ENCODE assay signal across 9 cellular contexts in the genomic region with DNA sequence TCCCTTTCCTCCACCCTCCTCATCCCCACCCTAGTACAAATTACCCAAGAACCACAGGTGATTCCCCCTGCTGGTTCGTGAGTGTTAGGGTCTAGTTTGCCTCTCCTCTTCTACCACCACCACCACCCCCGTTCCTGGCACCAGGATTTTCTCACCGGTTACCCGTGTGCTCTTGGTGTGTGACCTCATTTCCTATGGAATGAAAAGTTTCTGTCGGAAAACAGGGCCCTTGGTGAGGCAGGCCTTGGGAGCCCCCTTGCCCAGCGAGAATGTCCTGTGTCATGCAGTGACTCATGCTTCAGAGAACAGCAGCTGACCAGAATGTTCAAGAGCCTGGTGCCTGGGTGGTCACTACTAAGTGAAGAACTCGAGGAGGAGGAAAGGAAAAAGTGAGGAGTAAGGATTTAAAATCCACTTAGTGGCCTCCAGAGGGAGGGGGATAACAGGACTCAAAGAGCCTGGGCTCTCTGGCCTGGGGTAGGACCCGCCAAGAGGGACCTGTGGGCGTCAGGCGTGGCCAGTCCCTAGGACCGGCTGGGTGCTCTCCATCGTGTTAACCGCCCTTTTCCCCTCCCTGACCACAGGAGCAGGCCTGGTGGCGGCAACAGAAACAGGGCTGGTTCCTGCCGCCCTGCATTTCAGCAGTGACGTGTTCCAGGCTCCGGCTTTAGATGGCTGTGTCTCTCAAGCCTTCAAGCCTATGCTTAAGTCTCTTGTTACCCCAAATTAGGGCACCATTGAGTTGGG. TPM values are rescaled to one million over a fixed set of nuclear protein-coding genes. Genes with fewer than 3 reads are reported as not detected.
A peak's percentile ranks its signal among the peaks of the same experiment; 100 is the strongest.
DNase-seq lines count a peak whose midpoint lies in the region; ATAC-seq, FAIRE-seq and TF ChIP-seq lines count a peak whose summit lies in the region.
"Had no signal": no experiment of that assay in that cellular context is flagged by ENCODE, and none has a peak within 500 bp of the region (broad histone marks: within the 10 kb centered on the region; RNA-seq: fewer than 3 reads in every experiment).

No MANE protein-coding gene starts in this region.

- POLR2A ChIA-PET in IMR-90 (lab: Charles Lee; ENCODE audit: unreplicated experiment) = no interaction called here

- H3K4me1 ChIP-seq in IMR-90 (ENCODE audit: control insufficient read depth, insufficient read depth, low read length) = peaks cover 18% of the 10 kb centered on the region

- peaks cover 17 to 27% of the 10 kb centered on the region in 2 experiments; a peak in 3 of 4 replicates for H3K79me1 ChIP-seq in IMR-90 (ENCODE audit: low read depth in 1 of 2, low read length in 2 of 2)

- H3K9me3 ChIP-seq in IMR-90 (ENCODE audit: control insufficient read depth, insufficient read depth, low read length) = no peaks in the 10 kb centered on the region

- H2AK5ac ChIP-seq in IMR-90 (ENCODE audit: low read depth, low read length) = peak overlapping the region; percentile 82

- H2AFZ ChIP-seq in IMR-90 (replicated peaks; ENCODE audit: low read length, poor library complexity) = peak overlapping the region; percentile 90

- H2BK120ac ChIP-seq in IMR-90 (ENCODE audit: low read depth, low read length) = peak overlapping the region; percentile 91

- ATAC-seq in IMR-90 (ENCODE audit: low read depth) (peak; percentile 83), HG03045 (IDR thresholded peaks at IDR 0.05; ENCODE audit: unreplicated experiment) (no peak), GM19452 (IDR thresholded peaks at IDR 0.05; ENCODE audit: unreplicated experiment) (no peak), GM21619 (IDR thresholded peaks at IDR 0.05; ENCODE audit: unreplicated experiment) (no peak)

- H3K9ac ChIP-seq in IMR-90 (ENCODE audit: low read depth, low read length) = peak overlapping the region; percentile 31

- peak overlapping the region; percentile 81 for H3K14ac ChIP-seq in IMR-90 (replicated peaks; ENCODE audit: low read depth, low read length)

- H4K8ac ChIP-seq in IMR-90 (ENCODE audit: low read depth in 2 of 2, low read length in 2 of 2) = peak overlapping the region; percentile 74 to 90

- CTCF ChIA-PET in IMR-90 (lab: Yijun Ruan, JAX) = interaction anchor here (2.1 kb wide), 1 partner anchor 9 kb away, joined by 14 read pairs; no protein-coding TSS in a partner anchor

- peak overlapping the region; percentile 83 for H4K5ac ChIP-seq in IMR-90 (ENCODE audit: low read depth, low read length)

- peak overlapping the region; percentile 38 for H3K27ac Mint-ChIP-seq in stimulated activated naive CD8-positive, alpha-beta T cell treated with anti-CD3 and anti-CD28 coated beads, Interleukin-15, Interleukin-2, amounts not matched to agents 100 ng/mL and 50 ng/mL, for 24 hours
- H3K27ac Mint-ChIP-seq: activated naive CD4-positive, alpha-beta T cell treated with anti-CD3 and anti-CD28 coated beads, Interleukin-2, amount 50 U/mL, for 72 hours had no signal

- BruUV-seq in IMR-90 (replicated peaks; lab: Mats Ljungman, UMichigan) = no TSS peak

- H2AK9ac ChIP-seq in IMR-90 (replicated peaks; ENCODE audit: low read depth, low read length, poor library complexity) = peak overlapping the region; percentile 91

- no peaks in the 10 kb centered on the region for H3K36me3 Mint-ChIP-seq in stimulated activated naive CD8-positive, alpha-beta T cell treated with anti-CD3 and anti-CD28 coated beads, Interleukin-15, Interleukin-2, amounts not matched to agents 100 ng/mL and 50 ng/mL, for 24 hours (ENCODE audit: low read depth)

- peaks cover 16% of the 10 kb centered on the region for H3K9me1 ChIP-seq in IMR-90 (ENCODE audit: insufficient read depth, low read length)

- 22% methylated on average over 5 of the region's 17 CpGs; no CpG with 5 or more reads in 1 of the 2 experiments for WGBS in IMR-90 (ENCODE audit: extremely low coverage in 2 of 2, insufficient read length in 1 of 2), 2 experiments

- peak overlapping the region; percentile 87 for H3K27ac ChIP-seq in IMR-90 (ENCODE audit: insufficient read depth, low read length)

- peak overlapping the region; percentile 75 for H3K23ac ChIP-seq in IMR-90 (ENCODE audit: low read depth, low read length)

- no peaks in the 10 kb centered on the region for H3K27me3 ChIP-seq in IMR-90 (ENCODE audit: control insufficient read depth, insufficient read depth, low read length)
- H3K27me3 ChIP-seq in kidney epithelial cell (ENCODE audit: control insufficient read depth, insufficient read depth, low read length) = no peaks in the 10 kb centered on the region

- peak overlapping the region; percentile 10; the same call in 1 of the 2 replicates for H3K4me3 ChIP-seq in IMR-90 (ENCODE audit: insufficient read depth, low read depth, low read length)
- peak overlapping the region in 1 of 2 donors; percentile 32 for H3K4me3 ChIP-seq in cardiac fibroblast (replicated peaks in 1 of 2; ENCODE audit: low read depth in 2 of 2, low read length in 2 of 2)
- peak overlapping the region; percentile 11 for H3K4me3 ChIP-seq in kidney epithelial cell (ENCODE audit: low read depth, low read length)

- TF ChIP-seq CTCF in IMR-90 (conservative IDR thresholded peaks at IDR 0.05; ENCODE audit: low read depth, low read length) = peak; percentile 13; the same call in 1 of the 2 replicates
- no peak for TF ChIP-seq CTCF in cardiac fibroblast (IDR thresholded peaks at IDR 0.05; ENCODE audit: low read depth, low read length)
- no peak for TF ChIP-seq CTCF in kidney epithelial cell (IDR thresholded peaks at IDR 0.05; ENCODE audit: insufficient read depth, low read length, poor library complexity, severe bottlenecking)

- peak overlapping the region; percentile 66 for H3K4me2 ChIP-seq in IMR-90 (ENCODE audit: low read depth, low read length)

- peak overlapping the region; percentile 58 for H3K4me3 Mint-ChIP-seq in stimulated activated naive CD8-positive, alpha-beta T cell treated with anti-CD3 and anti-CD28 coated beads, Interleukin-15, Interleukin-2, amounts not matched to agents 100 ng/mL and 50 ng/mL, for 24 hours

- H3K36me3 ChIP-seq in IMR-90 (ENCODE audit: control insufficient read depth, insufficient read depth, low read length) = no peaks in the 10 kb centered on the region
- no peaks in the 10 kb centered on the region for H3K36me3 ChIP-seq in kidney epithelial cell (ENCODE audit: control insufficient read depth, insufficient read depth, low read length)

- dilution Hi-C loops in IMR-90 (cut with HindIII; ENCODE audit: low sequenced_read_pairs, unreplicated experiment) = no loop called here

- peak overlapping the region; percentile 90 for H3K4ac ChIP-seq in IMR-90 (ENCODE audit: low read depth, low read length)

- peak overlapping the region; percentile 90 for H2BK5ac ChIP-seq in IMR-90 (ENCODE audit: low read depth, low read length, poor library complexity, severe bottlenecking)

- H4K91ac ChIP-seq in IMR-90 (ENCODE audit: insufficient read depth, low read depth, low read length) = peak overlapping the region; percentile 93

- in situ Hi-C loops in IMR-90 (cut with MboI; ENCODE audit: low sequenced_read_pairs) = loop anchor here (10.0 kb wide), 1 partner anchor 427 kb away; no protein-coding TSS in a partner anchor

- peaks cover 15% of the 10 kb centered on the region for H3K4me1 Mint-ChIP-seq in stimulated activated naive CD8-positive, alpha-beta T cell treated with anti-CD3 and anti-CD28 coated beads, Interleukin-15, Interleukin-2, amounts not matched to agents 100 ng/mL and 50 ng/mL, for 24 hours (ENCODE audit: low read depth)

- H4K20me1 ChIP-seq in IMR-90 (ENCODE audit: insufficient read depth, low read length) = no peaks in the 10 kb centered on the region

- H3K9me3 Mint-ChIP-seq in stimulated activated naive CD8-positive, alpha-beta T cell treated with anti-CD3 and anti-CD28 coated beads, Interleukin-15, Interleukin-2, amounts not matched to agents 100 ng/mL and 50 ng/mL, for 24 hours = no peaks in the 10 kb centered on the region
- H3K9me3 Mint-ChIP-seq: activated naive CD4-positive, alpha-beta T cell treated with anti-CD3 and anti-CD28 coated beads, Interleukin-2, amount 50 U/mL, for 72 hours had no signal

- peak overlapping the region; percentile 78 for H3K18ac ChIP-seq in IMR-90 (ENCODE audit: low read depth, low read length)

- peak overlapping the region; percentile 89 for H2BK20ac ChIP-seq in IMR-90 (ENCODE audit: low read depth, low read length)

- peak; percentile 87 for FAIRE-seq in A204.1 (lab: Jason Lieb, UNC)

- TF ChIP-seq RAD21 in IMR-90 (IDR thresholded peaks at IDR 0.05; ENCODE audit: low read length) = peak; percentile 26; the same call in 1 of the 2 replicates

- peak overlapping the region; percentile 75 for H3K56ac ChIP-seq in IMR-90 (ENCODE audit: extremely low read depth, insufficient read depth, low read length)

- DNase-seq in IMR-90 (peak; percentile 98), cardiac fibroblast (ENCODE audit: low read depth in 2 of 2) (peak; percentile 92 to 97), kidney epithelial cell (ENCODE audit: low read depth) (peak; percentile 99)

- intact Hi-C loops in IMR-90 (cut with micrococcal nuclease) = loop anchor here (5.0 kb wide), 1 partner anchor 129 kb away; no protein-coding TSS in a partner anchor

- TF ChIP-seq POLR2A in IMR-90 (IDR thresholded peaks at IDR 0.05; ENCODE audit: low read depth, low read length) = peak; percentile 74; the same call in 1 of the 2 replicates

- peaks cover 58% of the 10 kb centered on the region for H3K27me3 Mint-ChIP-seq in stimulated activated naive CD8-positive, alpha-beta T cell treated with anti-CD3 and anti-CD28 coated beads, Interleukin-15, Interleukin-2, amounts not matched to agents 100 ng/mL and 50 ng/mL, for 24 hours

- H2BK15ac ChIP-seq in IMR-90 (ENCODE audit: low read depth, low read length) = peak overlapping the region; percentile 89

TF ChIP-seq in IMR-90, 13 proteins besides CTCF, POLR2A, EP300 and RAD21 (continues in another document):
- TF ChIP-seq CHD1 (IDR thresholded peaks at IDR 0.05; ENCODE audit: low read depth, low read length) = peak; percentile 59; the same call in 1 of the 2 replicates
- peak; percentile 67; the same call in 1 of the 2 replicates for TF ChIP-seq BHLHE40 (IDR thresholded peaks at IDR 0.05; ENCODE audit: low read depth, low read length)
- TF ChIP-seq RFX5 (IDR thresholded peaks at IDR 0.05; ENCODE audit: low read depth, low read length) = no peak
- TF ChIP-seq MXI1 (IDR thresholded peaks at IDR 0.05; ENCODE audit: borderline replicate concordance, low read depth, low read length) = no peak
- TF ChIP-seq NFE2L2 (IDR thresholded peaks at IDR 0.05; ENCODE audit: low read depth, low read length) = peak; percentile 92
- TF ChIP-seq MAZ (IDR thresholded peaks at IDR 0.05; ENCODE audit: borderline replicate concordance, low read depth, low read length) = peak; percentile 75; the same call in 1 of the 2 replicates

RNA-seq across cellular contexts. Expression of a gene that starts 30.2 kb away (rescaled TPM):
- total RNA-seq in IMR-90 (2012; rRNA removed) (not detected in 2 replicates), kidney epithelial cell (not detected in 2 replicates)
- polyA plus RNA-seq in IMR-90 (2012; rRNA removed) = not detected in 2 replicates
- not detected in 2 replicates for polyA plus RNA-seq in IMR-90 (2012; cell fraction: cytosol; rRNA removed)
- not detected in 2 replicates for polyA plus RNA-seq in IMR-90 (2012; cell fraction: nucleus; rRNA removed; ENCODE audit: low replicate concordance)
- total RNA-seq: activated naive CD4-positive, alpha-beta T cell treated with anti-CD3 and anti-CD28 coated beads, Interleukin-2, amount 50 U/mL, for 72 hours had no signal

RNA-seq across cellular contexts. Expression of a gene that starts 41.4 kb away (rescaled TPM):
- total RNA-seq in IMR-90 (2012; rRNA removed) = 2.5 and 2.9 TPM in 2 replicates
- polyA plus RNA-seq in IMR-90 (2012; rRNA removed) = 4.6 and 5.1 TPM in 2 replicates
- 2.1 and 4.9 TPM in 2 replicates for polyA plus RNA-seq in IMR-90 (2012; cell fraction: cytosol; rRNA removed)
- 2.4 and 2.8 TPM in 2 replicates for polyA plus RNA-seq in IMR-90 (2012; cell fraction: nucleus; rRNA removed; ENCODE audit: low replicate concordance)
- total RNA-seq in kidney epithelial cell = 6.5 and 7.1 TPM in 2 replicates
